In the genomic region with DNA sequence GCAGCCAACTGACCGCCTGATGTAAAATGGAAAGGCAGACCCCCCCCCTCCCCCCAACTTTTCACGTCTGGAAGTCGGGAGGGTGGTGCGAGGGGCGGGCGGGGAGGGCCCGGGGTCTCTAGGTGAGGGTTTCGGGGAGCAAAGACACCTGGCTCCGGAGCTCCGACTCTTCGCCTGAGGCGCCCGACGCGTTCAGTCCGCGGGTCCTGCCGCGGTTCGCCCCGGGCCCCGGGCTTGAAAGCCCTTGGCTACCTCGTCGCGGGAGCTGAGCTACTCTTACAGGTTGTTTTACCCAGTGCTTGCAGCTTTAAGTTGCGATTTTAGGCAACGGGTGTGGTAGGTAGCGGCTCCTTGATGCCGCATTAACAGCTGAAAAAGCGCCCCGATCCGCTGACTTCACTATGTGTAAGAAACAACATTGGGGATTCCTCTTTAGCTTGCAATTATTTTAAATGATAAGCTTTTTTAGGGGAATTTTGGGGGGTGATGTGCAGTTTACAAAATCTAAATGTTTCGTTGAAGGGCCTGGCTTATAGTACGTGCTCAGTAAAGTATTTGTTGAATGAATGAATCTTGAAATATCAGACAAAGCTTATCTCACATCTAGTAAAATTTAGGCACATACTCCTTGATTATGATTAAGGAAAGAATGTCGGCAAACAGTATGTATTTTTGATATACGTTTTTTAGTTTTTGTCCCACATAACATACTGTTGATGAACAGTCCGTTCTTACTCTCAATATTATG, we compare ENCODE assay signal across 8 cellular contexts.
A peak's percentile ranks its signal among the peaks of the same experiment; 100 is the strongest.
DNase-seq lines count a peak whose midpoint lies in the region; ATAC-seq and TF ChIP-seq lines count a peak whose summit lies in the region.

No MANE protein-coding gene starts in this region.

- ATAC-seq in HG03064 (IDR thresholded peaks at IDR 0.05; ENCODE audit: low read depth, unreplicated experiment): peak; percentile 3

- peak; percentile 36 for DNase-seq in NCI-H2029 (lab: John Stamatoyannopoulos, UW)
- no peak for DNase-seq in NCI-H2029 treated with DMSO at 0.1 percent for 48 hours (lab: John Stamatoyannopoulos, UW)
- DNase-seq in SW480 (ENCODE audit: low spot score): peak; percentile 77
- peak; percentile 27 to 32 for DNase-seq in cardiac fibroblast (ENCODE audit: low read depth in 2 of 2)
- peak; percentile 41 for DNase-seq in stimulated activated CD4-positive, alpha-beta T cell treated with anti-CD3 and anti-CD28 coated beads, Interleukin-4, amount 100 ng/mL, for 1 hour
- DNase-seq in NCI-H187 treated with DMSO at 0.1 percent for 48 hours (lab: John Stamatoyannopoulos, UW): no peak

- H3K4me3 ChIP-seq in cardiac fibroblast (replicated peaks in 1 of 2; ENCODE audit: low read depth in 2 of 2, low read length in 2 of 2): peak overlapping the region; percentile 83 to 96

- H3K27me3 ChIP-seq in layer of hippocampus (ENCODE audit: control insufficient read depth, insufficient read depth, low read length): no peaks in the 10 kb centered on the region

- peak overlapping the region; percentile 92 for H3K27ac ChIP-seq in layer of hippocampus (ENCODE audit: low read depth, low read length)

- no peak for TF ChIP-seq CTCF in cardiac fibroblast (IDR thresholded peaks at IDR 0.05; ENCODE audit: low read depth, low read length)

Comparison
In these comparisons a context has a peak if more than half of its experiments do, and no peak if none do; other contexts are left out.
1. DNase-seq: peak in NCI-H2029 (single experiment), SW480 (single experiment), cardiac fibroblast (2 of 2) and stimulated activated CD4-positive, alpha-beta T cell treated with anti-CD3 and anti-CD28 coated beads, Interleukin-4, amount 100 ng/mL, for 1 hour (single experiment); none in NCI-H2029 treated with DMSO at 0.1 percent for 48 hours (single experiment) and NCI-H187 treated with DMSO at 0.1 percent for 48 hours (single experiment).